ENCODE assay signal across 22 cellular contexts in genomic region chr7:21819048-21819447, GRCh38.
"Had no signal": no experiment of that assay in that cellular context is flagged by ENCODE, and none has a peak within 500 bp of the region (broad histone marks: within the 10 kb centered on the region; RNA-seq: fewer than 3 reads in every experiment).

No MANE protein-coding gene starts in this region.

- H3K4me3 Mint-ChIP-seq: dendritic cell treated with granulocyte-macrophage colony-stimulating factor and Interleukin-4, amounts not matched to agents 40 ng/mL and 50 ng/mL, for 4 days; effector memory CD8-positive, alpha-beta T cell; endodermal cell; mesothelial cell of epicardium had no signal

- H3K36me3 Mint-ChIP-seq: mesothelial cell of epicardium had no signal

- H3K27me3 Mint-ChIP-seq: dendritic cell treated with granulocyte-macrophage colony-stimulating factor and Interleukin-4, amounts not matched to agents 40 ng/mL and 50 ng/mL, for 4 days had no signal

- H3K4me1 Mint-ChIP-seq: mesothelial cell of epicardium had no signal

- H3K9me3 Mint-ChIP-seq: dendritic cell treated with granulocyte-macrophage colony-stimulating factor and Interleukin-4, amounts not matched to agents 40 ng/mL and 50 ng/mL, for 4 days; effector memory CD8-positive, alpha-beta T cell; endodermal cell; mesothelial cell of epicardium had no signal

- DNase-seq: colonic mucosa; cortex of kidney; effector CD8-positive, alpha-beta T cell; effector memory CD8-positive, alpha-beta T cell; endodermal cell; erythroblast; esophagus squamous epithelium; foreskin fibroblast; foreskin melanocyte; gastrocnemius medialis; glutamatergic neuron; heart right ventricle; hippocampal formation; left cardiac atrium; left lung; left ventricle myocardium superior; lower lobe of right lung; mesenchymal stem cell; mucosa of descending colon had no signal

- ATAC-seq: effector memory CD8-positive, alpha-beta T cell; esophagus mucosa; gastrocnemius medialis; heart right ventricle; left cardiac atrium; left lung; left ventricle myocardium superior; lower lobe of right lung; mucosa of descending colon had no signal

- H3K27ac Mint-ChIP-seq: dendritic cell treated with granulocyte-macrophage colony-stimulating factor and Interleukin-4, amounts not matched to agents 40 ng/mL and 50 ng/mL, for 4 days; effector memory CD8-positive, alpha-beta T cell; endodermal cell; mesothelial cell of epicardium had no signal
